1 cellular context compared by ENCODE assay signal in the genomic region with DNA sequence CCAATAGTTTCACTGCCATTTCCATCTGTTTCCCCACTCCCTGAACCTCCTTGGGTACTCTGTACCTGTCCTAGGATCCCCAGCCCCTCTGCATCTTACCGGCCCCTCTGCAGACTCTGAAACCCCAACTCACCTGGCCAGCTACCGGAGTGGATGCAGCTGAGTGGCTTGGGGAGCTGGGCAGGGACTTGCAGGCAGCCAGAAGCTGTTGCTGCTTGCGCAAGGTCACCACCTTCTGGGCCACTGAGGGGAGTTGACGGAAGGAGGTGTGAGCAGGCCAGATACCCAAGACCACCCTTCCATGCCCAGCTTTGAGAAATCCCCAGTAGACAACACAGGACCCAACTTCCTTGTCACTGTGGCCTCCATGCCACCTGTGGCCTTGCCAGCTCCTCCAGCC.
TF ChIP-seq lines count a peak whose summit lies in the region.

No MANE protein-coding gene starts in this region.

TF ChIP-seq in K562, 482 proteins besides CTCF, POLR2A, EP300 and RAD21:
- no peak for TF ChIP-seq SREBF2 (CRISPR knock-in tag; IDR thresholded peaks at IDR 0.05)
- no peak for TF ChIP-seq SMAD4 (CRISPR knock-in tag; conservative IDR thresholded peaks at IDR 0.05)
- TF ChIP-seq, protein P1, sequence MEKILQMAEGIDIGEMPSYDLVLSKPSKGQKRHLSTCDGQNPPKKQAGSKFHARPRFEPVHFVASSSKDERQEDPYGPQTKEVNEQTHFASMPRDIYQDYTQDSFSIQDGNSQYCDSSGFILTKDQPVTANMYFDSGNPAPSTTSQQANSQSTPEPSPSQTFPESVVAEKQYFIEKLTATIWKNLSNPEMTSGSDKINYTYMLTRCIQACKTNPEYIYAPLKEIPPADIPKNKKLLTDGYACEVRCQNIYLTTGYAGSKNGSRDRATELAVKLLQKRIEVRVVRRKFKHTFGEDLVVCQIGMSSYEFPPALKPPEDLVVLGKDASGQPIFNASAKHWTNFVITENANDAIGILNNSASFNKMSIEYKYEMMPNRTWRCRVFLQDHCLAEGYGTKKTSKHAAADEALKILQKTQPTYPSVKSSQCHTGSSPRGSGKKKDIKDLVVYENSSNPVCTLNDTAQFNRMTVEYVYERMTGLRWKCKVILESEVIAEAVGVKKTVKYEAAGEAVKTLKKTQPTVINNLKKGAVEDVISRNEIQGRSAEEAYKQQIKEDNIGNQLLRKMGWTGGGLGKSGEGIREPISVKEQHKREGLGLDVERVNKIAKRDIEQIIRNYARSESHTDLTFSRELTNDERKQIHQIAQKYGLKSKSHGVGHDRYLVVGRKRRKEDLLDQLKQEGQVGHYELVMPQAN (IDR thresholded peaks at IDR 0.05; ENCODE audit: borderline replicate concordance) = no peak
- peak; percentile 37; the same call in 1 of the 2 replicates for TF ChIP-seq CEBPB (tag; IDR thresholded peaks at IDR 0.05)
